In genomic region chr2:45388541-45389100, GRCh38 we compare ENCODE assay signal across 18 cellular contexts.
"Had no signal": no experiment of that assay in that cellular context is flagged by ENCODE, and none has a peak within 500 bp of the region (broad histone marks: within the 10 kb centered on the region; RNA-seq: fewer than 3 reads in every experiment).

No MANE protein-coding gene starts in this region.

- ATAC-seq: foreskin keratinocyte; left cardiac atrium; naive thymus-derived CD4-positive, alpha-beta T cell; sciatic nerve; stimulated activated memory B cell treated with anti-CD40 and anti-IgM and Interleukin-4, amounts not matched to agents 10 μg/mL and 1 μg/mL and 100 μg/mL, for 72 hours; upper lobe of right lung had no signal

- H3K27me3 ChIP-seq: foreskin keratinocyte, hepatocyte, spleen, testis, tibial nerve, upper lobe of right lung, vagina had no signal

- H3K79me2 ChIP-seq: hepatocyte had no signal

- H2AFZ ChIP-seq: hepatocyte had no signal

- H3K4me3 ChIP-seq: hepatocyte, spleen, testis, tibial nerve, upper lobe of right lung, vagina had no signal

- FAIRE-seq: kidney had no signal

- H3K27ac ChIP-seq: foreskin keratinocyte, hepatocyte, spleen, testis, tibial nerve, upper lobe of right lung, vagina had no signal

- H3K4me2 ChIP-seq: hepatocyte had no signal

- H3K9me3 ChIP-seq: spleen, testis, tibial nerve, upper lobe of right lung, vagina had no signal

- H3K4me1 ChIP-seq: spleen, testis, tibial nerve, upper lobe of right lung, vagina had no signal

- DNase-seq: foreskin keratinocyte; head of caudate nucleus; kidney; left cardiac atrium; mesendoderm; naive thymus-derived CD4-positive, alpha-beta T cell; nephron progenitor cell; spleen; stimulated activated CD4-positive, alpha-beta T cell treated with anti-CD3 and anti-CD28 coated beads, Interleukin-15, amount 100 ng/mL, for 24 hours; stimulated activated CD4-positive, alpha-beta T cell treated with anti-CD3 and anti-CD28 coated beads, Interleukin-1b, Interleukin-23, amount 100 ng/mL, for 48 hours; stimulated activated CD4-positive, alpha-beta T cell treated with anti-CD3 and anti-CD28 coated beads, Interleukin-4, amount 100 ng/mL, for 24 hours; testis; upper lobe of right lung had no signal
